8 cellular contexts compared by ENCODE assay signal in the genomic region with DNA sequence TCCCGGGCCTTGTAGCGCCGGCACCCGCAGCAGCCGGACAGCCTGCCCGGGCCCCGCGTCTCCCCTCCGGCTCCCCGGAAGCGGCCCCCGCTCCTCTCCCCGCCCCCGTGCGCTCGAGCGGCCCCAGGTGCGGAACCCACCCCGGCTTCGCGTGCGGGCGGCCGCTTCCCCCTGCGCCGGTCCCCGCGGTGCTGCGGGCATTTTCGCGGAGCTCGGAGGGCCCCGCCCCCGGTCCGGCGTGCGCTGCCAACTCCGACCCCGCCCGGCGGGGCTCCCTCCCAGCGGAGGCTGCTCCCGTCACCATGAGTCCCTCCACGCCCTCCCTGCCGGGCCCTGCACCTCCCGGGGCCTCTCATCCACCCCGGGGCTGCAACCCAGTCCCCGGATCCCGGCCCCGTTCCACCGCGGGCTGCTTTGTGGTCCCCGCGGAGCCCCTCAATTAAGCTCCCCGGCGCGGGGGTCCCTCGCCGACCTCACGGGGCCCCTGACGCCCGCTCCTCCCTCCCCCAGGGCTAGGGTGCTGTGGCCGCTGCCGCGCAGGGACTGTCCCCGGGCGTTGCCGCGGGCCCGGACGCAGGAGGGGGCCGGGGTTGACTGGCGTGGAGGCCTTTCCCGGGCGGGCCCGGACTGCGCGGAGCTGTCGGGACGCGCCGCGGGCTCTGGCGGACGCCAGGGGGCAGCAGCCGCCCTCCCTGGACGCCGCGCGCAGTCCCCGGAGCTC.
DNase-seq lines count a peak whose midpoint lies in the region; ATAC-seq and TF ChIP-seq lines count a peak whose summit lies in the region.

No MANE protein-coding gene starts in this region.

- DNase-seq in NCI-H2107 (lab: John Stamatoyannopoulos, UW), result peak; percentile 84
- no peak for DNase-seq in NCI-H2107 treated with DMSO at 0.1 percent for 48 hours (lab: John Stamatoyannopoulos, UW; ENCODE audit: unreplicated experiment)
- DNase-seq in NCI-H146 treated with DMSO at 0.1 percent for 48 hours (lab: John Stamatoyannopoulos, UW; ENCODE audit: unreplicated experiment), result peak; percentile 18
- DNase-seq in central memory CD4-positive, alpha-beta T cell, result peak; percentile 71
- DNase-seq in left kidney (ENCODE audit: low read depth, low spot score), result peak; percentile 87
- DNase-seq in stimulated activated CD4-positive, alpha-beta T cell treated with anti-CD3 and anti-CD28 coated beads, Interleukin-4, amount 100 ng/mL, for 24 hours, result peak; percentile 79

- TF ChIP-seq CTCF in WI38 (IDR thresholded peaks at IDR 0.05; ENCODE audit: low read depth, low read length), result peak; percentile 39

- H3K4me3 ChIP-seq in WI38 (ENCODE audit: low read depth, low read length), result peak overlapping the region; percentile 67

- ATAC-seq in HG02763 (IDR thresholded peaks at IDR 0.05; ENCODE audit: unreplicated experiment), result peak; percentile 43
